ENCODE assay signal across 16 cellular contexts in the genomic region with DNA sequence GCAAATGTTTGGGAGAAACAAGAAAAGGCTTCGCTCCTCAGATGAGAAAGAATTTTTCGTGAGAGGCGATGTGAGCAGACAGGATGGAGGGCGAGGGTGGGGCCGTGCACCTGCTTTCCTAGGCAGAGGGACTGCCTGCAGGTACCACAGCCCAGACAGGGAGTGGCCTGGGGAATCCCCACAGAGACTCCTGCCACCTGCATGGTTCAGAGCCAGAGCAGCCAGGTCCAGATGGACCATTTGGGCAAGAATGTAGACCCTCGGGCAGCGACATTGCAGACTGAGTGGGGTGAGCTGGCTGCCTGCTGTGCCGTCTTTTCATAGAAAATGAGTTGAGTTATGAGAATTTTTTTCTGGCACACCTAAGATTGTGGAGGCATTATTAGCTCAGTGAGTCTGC.
A peak's percentile ranks its signal among the peaks of the same experiment; 100 is the strongest.
DNase-seq lines count a peak whose midpoint lies in the region; ATAC-seq and TF ChIP-seq lines count a peak whose summit lies in the region.
"Had no signal": no experiment of that assay in that cellular context is flagged by ENCODE, and none has a peak within 500 bp of the region (broad histone marks: within the 10 kb centered on the region; RNA-seq: fewer than 3 reads in every experiment).

No MANE protein-coding gene starts in this region.

- H3K36me3 ChIP-seq in mucosa of descending colon (ENCODE audit: low read depth): no peaks in the 10 kb centered on the region
- H3K36me3 ChIP-seq: suprapubic skin had no signal

- peak; percentile 75 for DNase-seq in DMS79 treated with DMSO at 0.1 percent for 48 hours (lab: John Stamatoyannopoulos, UW)
- DNase-seq in NCI-H2107 treated with DMSO at 0.1 percent for 48 hours (lab: John Stamatoyannopoulos, UW; ENCODE audit: unreplicated experiment): peak; percentile 84
- DNase-seq in RPMI8226: peak; percentile 14
- peak; percentile 40 to 67 (median 61) for DNase-seq in mucosa of descending colon
- no peak for DNase-seq in pons (ENCODE audit: low spot score)
- DNase-seq in NCI-H446 treated with DMSO at 0.1 percent for 48 hours (lab: John Stamatoyannopoulos, UW): no peak
- DNase-seq: activated gamma-delta T cell; GF-D8; left cardiac atrium; SIG-M5; stimulated activated CD4-positive, alpha-beta T cell treated with anti-CD3 and anti-CD28 coated beads, Interleukin-4, amount 100 ng/mL, for 24 hours; stimulated activated CD8-positive, alpha-beta memory T cell treated with anti-CD3 and anti-CD28 coated beads, Interleukin-4, amount 100 ng/mL, for 48 hours; T-helper 2 cell had no signal

- TF ChIP-seq CTCF in mucosa of descending colon (IDR thresholded peaks at IDR 0.05): no peak

- H3K4me1 ChIP-seq in mucosa of descending colon (ENCODE audit: low read depth): peaks cover 9% of the 10 kb centered on the region
- H3K4me1 ChIP-seq: suprapubic skin had no signal

- no peaks in the 10 kb centered on the region for H3K9me3 ChIP-seq in mucosa of descending colon
- H3K9me3 ChIP-seq: suprapubic skin had no signal

- intact Hi-C loops in mucosa of descending colon (cut with DNase I, micrococcal nuclease): loop anchor here (10.0 kb wide), 3 partner anchors 124 to 156 kb away; no protein-coding TSS in a partner anchor

- no peak overlapping the region for H3K4me3 ChIP-seq in mucosa of descending colon
- H3K4me3 ChIP-seq: suprapubic skin had no signal

- ATAC-seq in mucosa of descending colon: peak; percentile 88
- no peak for ATAC-seq in GM21528 (IDR thresholded peaks at IDR 0.05; ENCODE audit: low FRiP score, unreplicated experiment)
- ATAC-seq in GM18907 (IDR thresholded peaks at IDR 0.05; ENCODE audit: unreplicated experiment): no peak
- ATAC-seq: left cardiac atrium had no signal

Comparison
In these comparisons a context has a peak if more than half of its experiments do, and no peak if none do; other contexts are left out.
1. DNase-seq: peak in DMS79 treated with DMSO at 0.1 percent for 48 hours (single experiment), NCI-H2107 treated with DMSO at 0.1 percent for 48 hours (single experiment), RPMI8226 (single experiment) and mucosa of descending colon (3 of 3); none in pons (single experiment) and NCI-H446 treated with DMSO at 0.1 percent for 48 hours (single experiment).